1 cellular context compared by ENCODE assay signal in the genomic region with DNA sequence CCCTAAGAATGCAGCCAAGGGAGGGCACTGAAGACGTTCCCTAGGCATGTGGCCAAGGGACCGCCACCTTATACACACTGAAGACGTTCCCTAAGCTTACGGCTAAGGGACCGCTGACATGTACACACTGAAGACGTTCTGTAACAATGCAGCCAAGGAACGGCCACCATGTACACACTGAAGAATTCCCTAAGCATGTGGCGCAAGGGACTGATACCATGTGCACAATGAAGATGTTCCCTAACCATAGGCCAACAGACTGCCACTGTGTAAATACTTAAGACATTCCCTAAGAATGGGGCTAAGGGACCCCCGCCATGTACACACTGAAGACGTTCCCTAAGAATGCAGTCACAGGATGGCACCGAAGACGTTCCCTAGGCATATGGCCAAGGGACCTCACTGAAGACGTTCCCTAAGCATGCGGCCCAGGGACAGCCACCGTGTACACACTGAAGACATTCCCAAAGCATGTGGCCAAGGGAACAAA.
A peak's percentile ranks its signal among the peaks of the same experiment; 100 is the strongest.
TF ChIP-seq lines count a peak whose summit lies in the region.

No MANE protein-coding gene starts in this region.

TF ChIP-seq in K562, 482 proteins besides CTCF, POLR2A, EP300 and RAD21 (continued from another document and continues in another):
- TF ChIP-seq, protein P1, sequence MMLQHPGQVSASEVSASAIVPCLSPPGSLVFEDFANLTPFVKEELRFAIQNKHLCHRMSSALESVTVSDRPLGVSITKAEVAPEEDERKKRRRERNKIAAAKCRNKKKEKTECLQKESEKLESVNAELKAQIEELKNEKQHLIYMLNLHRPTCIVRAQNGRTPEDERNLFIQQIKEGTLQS (IDR thresholded peaks at IDR 0.05), result 0 out of 2 replicates have a peak, but pooled peaks have one; percentile 12
- TF ChIP-seq, protein P1 (CRISPR knock-in tag; conservative IDR thresholded peaks at IDR 0.05), result no peak
- TF ChIP-seq NFATC3 (IDR thresholded peaks at IDR 0.05) (peak; percentile 85), JUND (IDR thresholded peaks at IDR 0.05; ENCODE audit: borderline replicate concordance, low read depth, low read length) (no peak), JUND (tag; IDR thresholded peaks at IDR 0.05; ENCODE audit: borderline replicate concordance, low read depth, low read length) (peak; percentile 46; the same call in 1 of the 3 replicates), HDAC6 (IDR thresholded peaks at IDR 0.05; ENCODE audit: low read depth, low read length) (no peak), TEAD4 (IDR thresholded peaks at IDR 0.05; ENCODE audit: low read length) (peak; percentile 58; the same call in 1 of the 2 replicates), TEAD4 (CRISPR knock-in tag; IDR thresholded peaks at IDR 0.05; ENCODE audit: borderline replicate concordance) (no peak), NFIC (IDR thresholded peaks at IDR 0.05) (peak; percentile 99), HMG20B (CRISPR knock-in tag; IDR thresholded peaks at IDR 0.05) (no peak), NFIX (CRISPR knock-in tag; IDR thresholded peaks at IDR 0.05; ENCODE audit: low read depth) (peak; percentile 84), NFRKB (IDR thresholded peaks at IDR 0.05; ENCODE audit: low read depth) (0 out of 2 replicates have a peak, but pooled peaks have one; percentile 32), RNF2 (IDR thresholded peaks at IDR 0.05) (peak; percentile 96), ZNF589 (CRISPR knock-in tag; IDR thresholded peaks at IDR 0.05; ENCODE audit: low read depth) (0 out of 2 replicates have a peak, but pooled peaks have one; percentile 44), NEUROD1 (IDR thresholded peaks at IDR 0.05; ENCODE audit: borderline replicate concordance, low read depth, low read length, partially characterized antibody) (peak; percentile 88), TCF3 (CRISPR knock-in tag; IDR thresholded peaks at IDR 0.05) (no peak), TOE1 (IDR thresholded peaks at IDR 0.05; ENCODE audit: borderline replicate concordance) (peak; percentile 98), TOE1 (CRISPR knock-in tag; IDR thresholded peaks at IDR 0.05; ENCODE audit: borderline replicate concordance, low read depth) (no peak), SNIP1 (IDR thresholded peaks at IDR 0.05; ENCODE audit: low read depth) (no peak), ZNF274 (IDR thresholded peaks at IDR 0.05; ENCODE audit: borderline replicate concordance, low read depth, low read length) (no peak), EP400 (IDR thresholded peaks at IDR 0.05) (peak; percentile 86), ZNF766 (CRISPR knock-in tag; conservative IDR thresholded peaks at IDR 0.05) (no peak), ILF3 (IDR thresholded peaks at IDR 0.05; ENCODE audit: borderline replicate concordance) (no peak), NBN (IDR thresholded peaks at IDR 0.05; ENCODE audit: low read depth) (peak; percentile 93), ZNF780A (CRISPR knock-in tag; IDR thresholded peaks at IDR 0.05) (no peak), HLTF (IDR thresholded peaks at IDR 0.05) (0 out of 2 replicates have a peak, but pooled peaks have one; percentile 80), ESRRA (IDR thresholded peaks at IDR 0.05; ENCODE audit: borderline replicate concordance, low read depth) (peak; percentile 51; the same call in 1 of the 2 replicates), SRSF1 (IDR thresholded peaks at IDR 0.05; ENCODE audit: low read depth, low read length) (no peak), CEBPG (CRISPR knock-in tag; IDR thresholded peaks at IDR 0.05) (peak; percentile 63), CEBPG (tag; conservative IDR thresholded peaks at IDR 0.05 in 1 of 2, IDR thresholded peaks at IDR 0.05 in 1 of 2) (0 out of 4 replicates have a peak, but pooled peaks of 1 of the 2 experiments have one; percentile 53)
- TF ChIP-seq, protein P2, sequence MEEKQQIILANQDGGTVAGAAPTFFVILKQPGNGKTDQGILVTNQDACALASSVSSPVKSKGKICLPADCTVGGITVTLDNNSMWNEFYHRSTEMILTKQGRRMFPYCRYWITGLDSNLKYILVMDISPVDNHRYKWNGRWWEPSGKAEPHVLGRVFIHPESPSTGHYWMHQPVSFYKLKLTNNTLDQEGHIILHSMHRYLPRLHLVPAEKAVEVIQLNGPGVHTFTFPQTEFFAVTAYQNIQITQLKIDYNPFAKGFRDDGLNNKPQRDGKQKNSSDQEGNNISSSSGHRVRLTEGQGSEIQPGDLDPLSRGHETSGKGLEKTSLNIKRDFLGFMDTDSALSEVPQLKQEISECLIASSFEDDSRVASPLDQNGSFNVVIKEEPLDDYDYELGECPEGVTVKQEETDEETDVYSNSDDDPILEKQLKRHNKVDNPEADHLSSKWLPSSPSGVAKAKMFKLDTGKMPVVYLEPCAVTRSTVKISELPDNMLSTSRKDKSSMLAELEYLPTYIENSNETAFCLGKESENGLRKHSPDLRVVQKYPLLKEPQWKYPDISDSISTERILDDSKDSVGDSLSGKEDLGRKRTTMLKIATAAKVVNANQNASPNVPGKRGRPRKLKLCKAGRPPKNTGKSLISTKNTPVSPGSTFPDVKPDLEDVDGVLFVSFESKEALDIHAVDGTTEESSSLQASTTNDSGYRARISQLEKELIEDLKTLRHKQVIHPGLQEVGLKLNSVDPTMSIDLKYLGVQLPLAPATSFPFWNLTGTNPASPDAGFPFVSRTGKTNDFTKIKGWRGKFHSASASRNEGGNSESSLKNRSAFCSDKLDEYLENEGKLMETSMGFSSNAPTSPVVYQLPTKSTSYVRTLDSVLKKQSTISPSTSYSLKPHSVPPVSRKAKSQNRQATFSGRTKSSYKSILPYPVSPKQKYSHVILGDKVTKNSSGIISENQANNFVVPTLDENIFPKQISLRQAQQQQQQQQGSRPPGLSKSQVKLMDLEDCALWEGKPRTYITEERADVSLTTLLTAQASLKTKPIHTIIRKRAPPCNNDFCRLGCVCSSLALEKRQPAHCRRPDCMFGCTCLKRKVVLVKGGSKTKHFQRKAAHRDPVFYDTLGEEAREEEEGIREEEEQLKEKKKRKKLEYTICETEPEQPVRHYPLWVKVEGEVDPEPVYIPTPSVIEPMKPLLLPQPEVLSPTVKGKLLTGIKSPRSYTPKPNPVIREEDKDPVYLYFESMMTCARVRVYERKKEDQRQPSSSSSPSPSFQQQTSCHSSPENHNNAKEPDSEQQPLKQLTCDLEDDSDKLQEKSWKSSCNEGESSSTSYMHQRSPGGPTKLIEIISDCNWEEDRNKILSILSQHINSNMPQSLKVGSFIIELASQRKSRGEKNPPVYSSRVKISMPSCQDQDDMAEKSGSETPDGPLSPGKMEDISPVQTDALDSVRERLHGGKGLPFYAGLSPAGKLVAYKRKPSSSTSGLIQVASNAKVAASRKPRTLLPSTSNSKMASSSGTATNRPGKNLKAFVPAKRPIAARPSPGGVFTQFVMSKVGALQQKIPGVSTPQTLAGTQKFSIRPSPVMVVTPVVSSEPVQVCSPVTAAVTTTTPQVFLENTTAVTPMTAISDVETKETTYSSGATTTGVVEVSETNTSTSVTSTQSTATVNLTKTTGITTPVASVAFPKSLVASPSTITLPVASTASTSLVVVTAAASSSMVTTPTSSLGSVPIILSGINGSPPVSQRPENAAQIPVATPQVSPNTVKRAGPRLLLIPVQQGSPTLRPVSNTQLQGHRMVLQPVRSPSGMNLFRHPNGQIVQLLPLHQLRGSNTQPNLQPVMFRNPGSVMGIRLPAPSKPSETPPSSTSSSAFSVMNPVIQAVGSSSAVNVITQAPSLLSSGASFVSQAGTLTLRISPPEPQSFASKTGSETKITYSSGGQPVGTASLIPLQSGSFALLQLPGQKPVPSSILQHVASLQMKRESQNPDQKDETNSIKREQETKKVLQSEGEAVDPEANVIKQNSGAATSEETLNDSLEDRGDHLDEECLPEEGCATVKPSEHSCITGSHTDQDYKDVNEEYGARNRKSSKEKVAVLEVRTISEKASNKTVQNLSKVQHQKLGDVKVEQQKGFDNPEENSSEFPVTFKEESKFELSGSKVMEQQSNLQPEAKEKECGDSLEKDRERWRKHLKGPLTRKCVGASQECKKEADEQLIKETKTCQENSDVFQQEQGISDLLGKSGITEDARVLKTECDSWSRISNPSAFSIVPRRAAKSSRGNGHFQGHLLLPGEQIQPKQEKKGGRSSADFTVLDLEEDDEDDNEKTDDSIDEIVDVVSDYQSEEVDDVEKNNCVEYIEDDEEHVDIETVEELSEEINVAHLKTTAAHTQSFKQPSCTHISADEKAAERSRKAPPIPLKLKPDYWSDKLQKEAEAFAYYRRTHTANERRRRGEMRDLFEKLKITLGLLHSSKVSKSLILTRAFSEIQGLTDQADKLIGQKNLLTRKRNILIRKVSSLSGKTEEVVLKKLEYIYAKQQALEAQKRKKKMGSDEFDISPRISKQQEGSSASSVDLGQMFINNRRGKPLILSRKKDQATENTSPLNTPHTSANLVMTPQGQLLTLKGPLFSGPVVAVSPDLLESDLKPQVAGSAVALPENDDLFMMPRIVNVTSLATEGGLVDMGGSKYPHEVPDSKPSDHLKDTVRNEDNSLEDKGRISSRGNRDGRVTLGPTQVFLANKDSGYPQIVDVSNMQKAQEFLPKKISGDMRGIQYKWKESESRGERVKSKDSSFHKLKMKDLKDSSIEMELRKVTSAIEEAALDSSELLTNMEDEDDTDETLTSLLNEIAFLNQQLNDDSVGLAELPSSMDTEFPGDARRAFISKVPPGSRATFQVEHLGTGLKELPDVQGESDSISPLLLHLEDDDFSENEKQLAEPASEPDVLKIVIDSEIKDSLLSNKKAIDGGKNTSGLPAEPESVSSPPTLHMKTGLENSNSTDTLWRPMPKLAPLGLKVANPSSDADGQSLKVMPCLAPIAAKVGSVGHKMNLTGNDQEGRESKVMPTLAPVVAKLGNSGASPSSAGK (IDR thresholded peaks at IDR 0.05), result peak; percentile 70
- TF ChIP-seq, protein P3, sequence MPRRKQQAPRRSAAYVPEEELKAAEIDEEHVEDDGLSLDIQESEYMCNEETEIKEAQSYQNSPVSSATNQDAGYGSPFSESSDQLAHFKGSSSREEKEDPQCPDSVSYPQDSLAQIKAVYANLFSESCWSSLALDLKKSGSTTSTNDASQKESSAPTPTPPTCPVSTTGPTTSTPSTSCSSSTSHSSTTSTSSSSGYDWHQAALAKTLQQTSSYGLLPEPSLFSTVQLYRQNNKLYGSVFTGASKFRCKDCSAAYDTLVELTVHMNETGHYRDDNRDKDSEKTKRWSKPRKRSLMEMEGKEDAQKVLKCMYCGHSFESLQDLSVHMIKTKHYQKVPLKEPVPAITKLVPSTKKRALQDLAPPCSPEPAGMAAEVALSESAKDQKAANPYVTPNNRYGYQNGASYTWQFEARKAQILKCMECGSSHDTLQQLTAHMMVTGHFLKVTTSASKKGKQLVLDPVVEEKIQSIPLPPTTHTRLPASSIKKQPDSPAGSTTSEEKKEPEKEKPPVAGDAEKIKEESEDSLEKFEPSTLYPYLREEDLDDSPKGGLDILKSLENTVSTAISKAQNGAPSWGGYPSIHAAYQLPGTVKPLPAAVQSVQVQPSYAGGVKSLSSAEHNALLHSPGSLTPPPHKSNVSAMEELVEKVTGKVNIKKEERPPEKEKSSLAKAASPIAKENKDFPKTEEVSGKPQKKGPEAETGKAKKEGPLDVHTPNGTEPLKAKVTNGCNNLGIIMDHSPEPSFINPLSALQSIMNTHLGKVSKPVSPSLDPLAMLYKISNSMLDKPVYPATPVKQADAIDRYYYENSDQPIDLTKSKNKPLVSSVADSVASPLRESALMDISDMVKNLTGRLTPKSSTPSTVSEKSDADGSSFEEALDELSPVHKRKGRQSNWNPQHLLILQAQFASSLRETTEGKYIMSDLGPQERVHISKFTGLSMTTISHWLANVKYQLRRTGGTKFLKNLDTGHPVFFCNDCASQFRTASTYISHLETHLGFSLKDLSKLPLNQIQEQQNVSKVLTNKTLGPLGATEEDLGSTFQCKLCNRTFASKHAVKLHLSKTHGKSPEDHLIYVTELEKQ (CRISPR knock-in tag; IDR thresholded peaks at IDR 0.05), result no peak
- TF ChIP-seq, protein P4, sequence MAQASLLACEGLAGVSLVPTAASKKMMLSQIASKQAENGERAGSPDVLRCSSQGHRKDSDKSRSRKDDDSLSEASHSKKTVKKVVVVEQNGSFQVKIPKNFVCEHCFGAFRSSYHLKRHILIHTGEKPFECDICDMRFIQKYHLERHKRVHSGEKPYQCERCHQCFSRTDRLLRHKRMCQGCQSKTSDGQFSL (CRISPR knock-in tag; IDR thresholded peaks at IDR 0.05), result peak; percentile 63; the same call in 1 of the 2 replicates
- TF ChIP-seq, protein P4 (tag; IDR thresholded peaks at IDR 0.05), result no peak
- TF ChIP-seq, protein P5, sequence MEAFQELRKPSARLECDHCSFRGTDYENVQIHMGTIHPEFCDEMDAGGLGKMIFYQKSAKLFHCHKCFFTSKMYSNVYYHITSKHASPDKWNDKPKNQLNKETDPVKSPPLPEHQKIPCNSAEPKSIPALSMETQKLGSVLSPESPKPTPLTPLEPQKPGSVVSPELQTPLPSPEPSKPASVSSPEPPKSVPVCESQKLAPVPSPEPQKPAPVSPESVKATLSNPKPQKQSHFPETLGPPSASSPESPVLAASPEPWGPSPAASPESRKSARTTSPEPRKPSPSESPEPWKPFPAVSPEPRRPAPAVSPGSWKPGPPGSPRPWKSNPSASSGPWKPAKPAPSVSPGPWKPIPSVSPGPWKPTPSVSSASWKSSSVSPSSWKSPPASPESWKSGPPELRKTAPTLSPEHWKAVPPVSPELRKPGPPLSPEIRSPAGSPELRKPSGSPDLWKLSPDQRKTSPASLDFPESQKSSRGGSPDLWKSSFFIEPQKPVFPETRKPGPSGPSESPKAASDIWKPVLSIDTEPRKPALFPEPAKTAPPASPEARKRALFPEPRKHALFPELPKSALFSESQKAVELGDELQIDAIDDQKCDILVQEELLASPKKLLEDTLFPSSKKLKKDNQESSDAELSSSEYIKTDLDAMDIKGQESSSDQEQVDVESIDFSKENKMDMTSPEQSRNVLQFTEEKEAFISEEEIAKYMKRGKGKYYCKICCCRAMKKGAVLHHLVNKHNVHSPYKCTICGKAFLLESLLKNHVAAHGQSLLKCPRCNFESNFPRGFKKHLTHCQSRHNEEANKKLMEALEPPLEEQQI (IDR thresholded peaks at IDR 0.05), result peak; percentile 96
- TF ChIP-seq, protein P6, sequence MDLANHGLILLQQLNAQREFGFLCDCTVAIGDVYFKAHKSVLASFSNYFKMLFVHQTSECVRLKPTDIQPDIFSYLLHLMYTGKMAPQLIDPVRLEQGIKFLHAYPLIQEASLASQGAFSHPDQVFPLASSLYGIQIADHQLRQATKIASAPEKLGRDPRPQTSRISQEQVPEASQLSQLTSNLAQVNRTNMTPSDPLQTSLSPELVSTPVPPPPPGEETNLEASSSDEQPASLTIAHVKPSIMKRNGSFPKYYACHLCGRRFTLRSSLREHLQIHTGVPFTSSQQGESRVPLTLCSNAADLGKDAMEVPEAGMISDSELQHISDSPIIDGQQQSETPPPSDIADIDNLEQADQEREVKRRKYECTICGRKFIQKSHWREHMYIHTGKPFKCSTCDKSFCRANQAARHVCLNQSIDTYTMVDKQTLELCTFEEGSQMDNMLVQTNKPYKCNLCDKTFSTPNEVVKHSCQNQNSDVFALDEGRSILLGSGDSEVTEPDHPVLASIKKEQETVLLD (IDR thresholded peaks at IDR 0.05), result peak; percentile 29; the same call in 1 of the 2 replicates
- TF ChIP-seq, protein P7, sequence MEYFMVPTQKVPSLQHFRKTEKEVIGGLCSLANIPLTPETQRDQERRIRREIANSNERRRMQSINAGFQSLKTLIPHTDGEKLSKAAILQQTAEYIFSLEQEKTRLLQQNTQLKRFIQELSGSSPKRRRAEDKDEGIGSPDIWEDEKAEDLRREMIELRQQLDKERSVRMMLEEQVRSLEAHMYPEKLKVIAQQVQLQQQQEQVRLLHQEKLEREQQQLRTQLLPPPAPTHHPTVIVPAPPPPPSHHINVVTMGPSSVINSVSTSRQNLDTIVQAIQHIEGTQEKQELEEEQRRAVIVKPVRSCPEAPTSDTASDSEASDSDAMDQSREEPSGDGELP (CRISPR knock-in tag; IDR thresholded peaks at IDR 0.05; ENCODE audit: borderline replicate concordance), result peak; percentile 9
